ENCODE assay signal across 1 cellular context in genomic region chr6:32095338-32096086, GRCh38.
TF ChIP-seq lines count a peak whose summit lies in the region.

No MANE protein-coding gene starts in this region.

TF ChIP-seq in HepG2, 621 proteins besides CTCF, POLR2A, EP300 and RAD21:
- TF ChIP-seq ZNF792 (CRISPR knock-in tag; IDR thresholded peaks at IDR 0.05) (no peak), PRDM10 (CRISPR knock-in tag; IDR thresholded peaks at IDR 0.05; ENCODE audit: low read depth) (no peak), MTA1 (CRISPR knock-in tag; IDR thresholded peaks at IDR 0.05; ENCODE audit: borderline replicate concordance) (0 out of 2 replicates have a peak, but pooled peaks have one; percentile 10), HDAC1 (CRISPR knock-in tag; IDR thresholded peaks at IDR 0.05) (0 out of 2 replicates have a peak, but pooled peaks have one; percentile 5)
